8 cellular contexts compared by ENCODE assay signal in genomic region chr2:178221556-178221955, GRCh38.
"Had no signal": no experiment of that assay in that cellular context is flagged by ENCODE, and none has a peak within 500 bp of the region (broad histone marks: within the 10 kb centered on the region; RNA-seq: fewer than 3 reads in every experiment).

No MANE protein-coding gene starts in this region.

- ATAC-seq: GM12878 had no signal

- DNase-seq: GDM1, GF-D8 had no signal

- FAIRE-seq: G401.6, GM12878, GM12891, GM12892, GM18507, GM19239 had no signal

- H3K4me3 ChIP-seq: GM12878 had no signal
